8 cellular contexts compared by ENCODE assay signal in the genomic region with DNA sequence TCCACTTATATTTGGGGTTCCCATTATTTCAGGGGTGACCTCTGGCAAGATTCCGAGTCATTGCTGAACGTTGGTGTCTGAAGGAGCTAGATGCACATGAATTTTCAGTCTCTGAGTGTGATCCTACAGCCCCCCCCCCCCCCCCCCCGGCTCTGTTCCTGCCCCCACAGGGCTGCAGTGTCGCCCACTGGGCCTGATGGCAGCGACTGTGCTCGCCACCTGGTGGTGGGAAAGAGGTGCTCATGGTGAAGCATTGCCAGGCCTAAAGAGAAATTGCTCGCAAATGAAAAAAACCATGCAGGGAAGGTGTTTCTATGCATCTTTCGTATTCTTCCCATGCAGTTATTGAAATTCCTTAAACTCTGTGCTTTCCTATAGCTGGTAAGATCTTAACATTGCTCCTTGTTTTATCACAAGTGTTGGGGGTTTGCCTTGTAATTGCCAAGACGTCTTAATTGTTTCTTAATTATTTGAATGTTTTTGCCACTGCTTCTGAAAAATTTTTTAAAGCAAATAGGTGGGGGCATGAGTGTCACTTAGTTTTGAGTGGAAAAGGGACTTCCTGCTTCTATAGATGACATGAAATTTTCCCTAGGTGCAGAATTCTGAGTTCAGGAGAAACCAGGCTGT.
DNase-seq lines count a peak whose midpoint lies in the region; ATAC-seq and TF ChIP-seq lines count a peak whose summit lies in the region.

No MANE protein-coding gene starts in this region.

- intact Hi-C loops in posterior cingulate gyrus (cut with DNase I), result no loop called here

- TF ChIP-seq CTCF in foreskin fibroblast (IDR thresholded peaks at IDR 0.05; ENCODE audit: low read depth, low read length), result peak; percentile 82

- peak; percentile 72 for ATAC-seq in HG02623 (IDR thresholded peaks at IDR 0.05; ENCODE audit: unreplicated experiment)
- no peak for ATAC-seq in esophagus mucosa

- H3K4me3 ChIP-seq in foreskin fibroblast (ENCODE audit: low read depth in 1 of 2, low read length in 2 of 2), result no peak overlapping the region

- DNase-seq in NOMO-1 (lab: John Stamatoyannopoulos, UW; ENCODE audit: unreplicated experiment in 2 of 2) (peak; percentile 1 to 32), NOMO-1 treated with dmso at 0.1 percent for 144 hours (lab: John Stamatoyannopoulos, UW; ENCODE audit: unreplicated experiment) (no peak), NCI-H510A (lab: John Stamatoyannopoulos, UW) (peak; percentile 4), activated T-cell treated with anti-CD3 and anti-CD28 coated beads for 48 hours (ENCODE audit: low read depth) (peak; percentile 27), foreskin fibroblast (peak; percentile 45 to 80), posterior cingulate gyrus (peak in 8 of 10 donors; percentile 43 to 92 (median 64))
